In genomic region chrX:78957768-78958130, GRCh38 we compare ENCODE assay signal across 10 cellular contexts. TPM values are rescaled to one million over a fixed set of nuclear protein-coding genes. Genes with fewer than 3 reads are reported as not detected.
DNase-seq lines count a peak whose midpoint lies in the region; ATAC-seq and TF ChIP-seq lines count a peak whose summit lies in the region.
"Had no signal": no experiment of that assay in that cellular context is flagged by ENCODE, and none has a peak within 500 bp of the region (broad histone marks: within the 10 kb centered on the region; RNA-seq: fewer than 3 reads in every experiment).

No MANE protein-coding gene starts in this region.

- CTCF ChIA-PET in WTC11 (lab: Charles Lee) = no interaction called here

- TF ChIP-seq POLR2A in transverse colon (IDR thresholded peaks at IDR 0.05) (no peak), right lobe of liver (IDR thresholded peaks at IDR 0.05) (no peak)

- H3K4me3 ChIP-seq in transverse colon (no peak overlapping the region), right lobe of liver (no peak overlapping the region)

- no peaks in the 10 kb centered on the region for H3K27me3 Mint-ChIP-seq in activated T-helper 1 cell treated with anti-CD3 and anti-CD28 coated beads, Interleukin-12 subunit alpha, Interleukin-12 subunit beta, Interleukin-2, Interleukin-4 antibody, amounts not matched to agents 30 ng/mL and 10 ng/mL and 1 ng/mL, durations not matched to agents 14 hours and 24 hours and 36 hours (ENCODE audit: insufficient read depth)
- H3K27me3 Mint-ChIP-seq in WTC11 (ENCODE audit: low read depth) = no peaks in the 10 kb centered on the region

- POLR2A ChIA-PET in WTC11 (lab: Charles Lee) = no interaction called here

- H3K9me3 Mint-ChIP-seq in activated T-helper 1 cell treated with anti-CD3 and anti-CD28 coated beads, Interleukin-12 subunit alpha, Interleukin-12 subunit beta, Interleukin-2, Interleukin-4 antibody, amounts not matched to agents 30 ng/mL and 10 ng/mL and 1 ng/mL, durations not matched to agents 14 hours and 24 hours and 36 hours = peaks cover under 1% of the 10 kb centered on the region
- H3K9me3 Mint-ChIP-seq in WTC11 = no peaks in the 10 kb centered on the region; the same call in 1 of the 2 replicates

- peaks cover 63% of the 10 kb centered on the region for H3K36me3 Mint-ChIP-seq in activated T-helper 1 cell treated with anti-CD3 and anti-CD28 coated beads, Interleukin-12 subunit alpha, Interleukin-12 subunit beta, Interleukin-2, Interleukin-4 antibody, amounts not matched to agents 30 ng/mL and 10 ng/mL and 1 ng/mL, durations not matched to agents 14 hours and 24 hours and 36 hours (ENCODE audit: low read depth)
- H3K36me3 Mint-ChIP-seq in WTC11 = no peaks in the 10 kb centered on the region

- peaks cover 74% of the 10 kb centered on the region for H3K4me1 Mint-ChIP-seq in activated T-helper 1 cell treated with anti-CD3 and anti-CD28 coated beads, Interleukin-12 subunit alpha, Interleukin-12 subunit beta, Interleukin-2, Interleukin-4 antibody, amounts not matched to agents 30 ng/mL and 10 ng/mL and 1 ng/mL, durations not matched to agents 14 hours and 24 hours and 36 hours (ENCODE audit: low read depth)
- peaks cover 21% of the 10 kb centered on the region for H3K4me1 Mint-ChIP-seq in WTC11

- H3K27ac ChIP-seq in transverse colon (no peak overlapping the region), right lobe of liver (no peak overlapping the region)
- H3K27ac ChIP-seq: HL-60 had no signal

- H3K4me1 ChIP-seq in transverse colon (no peaks in the 10 kb centered on the region), right lobe of liver (no peaks in the 10 kb centered on the region)

- H3K4me3 Mint-ChIP-seq in activated T-helper 1 cell treated with anti-CD3 and anti-CD28 coated beads, Interleukin-12 subunit alpha, Interleukin-12 subunit beta, Interleukin-2, Interleukin-4 antibody, amounts not matched to agents 30 ng/mL and 10 ng/mL and 1 ng/mL, durations not matched to agents 14 hours and 24 hours and 36 hours = peak overlapping the region; percentile 42
- no peak overlapping the region for H3K4me3 Mint-ChIP-seq in WTC11

- DNase-seq in activated T-helper 1 cell treated with anti-CD3 and anti-CD28 coated beads, Interleukin-12 subunit alpha, Interleukin-12 subunit beta, Interleukin-2, Interleukin-4 antibody, amounts not matched to agents 30 ng/mL and 10 ng/mL and 1 ng/mL, durations not matched to agents 14 hours and 24 hours and 36 hours (ENCODE audit: low spot score) = no peak
- no peak for DNase-seq in transverse colon
- DNase-seq in NCI-H446 (lab: John Stamatoyannopoulos, UW) = no peak
- no peak for DNase-seq in WTC11 (ENCODE audit: low spot score)
- no peak for DNase-seq in right lobe of liver

- H3K36me3 ChIP-seq in transverse colon (no peaks in the 10 kb centered on the region), right lobe of liver (no peaks in the 10 kb centered on the region)

- no peaks in the 10 kb centered on the region for H3K9me3 ChIP-seq in transverse colon
- H3K9me3 ChIP-seq in right lobe of liver = no peaks in the 10 kb centered on the region

- H3K27me3 ChIP-seq in transverse colon (no peaks in the 10 kb centered on the region), right lobe of liver (no peaks in the 10 kb centered on the region)

- in situ Hi-C loops in transverse colon (cut with MboI; ENCODE audit: low pct_ligation_motif_present in 1 of 4, low pct_unique_long_range_greater_than_20kb in 1 of 4, low sequenced_read_pairs in 3 of 4) = no loop called here

- TF ChIP-seq EP300 in transverse colon (IDR thresholded peaks at IDR 0.05; ENCODE audit: low read depth) = no peak

- ATAC-seq in GM18499 (IDR thresholded peaks at IDR 0.05; ENCODE audit: insufficient read depth, unreplicated experiment) = peak; percentile 90
- peak; percentile 83 for ATAC-seq in GM19452 (IDR thresholded peaks at IDR 0.05; ENCODE audit: unreplicated experiment)
- peak; percentile 76 for ATAC-seq in HG03025 (IDR thresholded peaks at IDR 0.05; ENCODE audit: low FRiP score, unreplicated experiment)
- ATAC-seq in WTC11 = no peak
- no peak for ATAC-seq in right lobe of liver

- intact Hi-C loops in activated T-helper 1 cell treated with anti-CD3 and anti-CD28 coated beads, Interleukin-12 subunit alpha, Interleukin-12 subunit beta, Interleukin-2, Interleukin-4 antibody, amounts not matched to agents 30 ng/mL and 10 ng/mL and 1 ng/mL, durations not matched to agents 14 hours and 24 hours and 36 hours (cut with micrococcal nuclease) = loop anchor here (1.0 kb wide), 1 partner anchor 11 kb away; no protein-coding TSS in a partner anchor
- intact Hi-C loops in transverse colon (cut with DNase I; ENCODE audit: low total_unique reads) (no loop called here), right lobe of liver (cut with DNase I) (no loop called here)

- TF ChIP-seq CTCF in transverse colon (IDR thresholded peaks at IDR 0.05) = no peak
- no peak for TF ChIP-seq CTCF in WTC11 (IDR thresholded peaks at IDR 0.05)
- TF ChIP-seq CTCF in right lobe of liver (IDR thresholded peaks at IDR 0.05) = no peak

- peak overlapping the region; percentile 68 for H3K27ac Mint-ChIP-seq in activated T-helper 1 cell treated with anti-CD3 and anti-CD28 coated beads, Interleukin-12 subunit alpha, Interleukin-12 subunit beta, Interleukin-2, Interleukin-4 antibody, amounts not matched to agents 30 ng/mL and 10 ng/mL and 1 ng/mL, durations not matched to agents 14 hours and 24 hours and 36 hours
- H3K27ac Mint-ChIP-seq in WTC11 = no peak overlapping the region

TF ChIP-seq in WTC11, 78 proteins besides CTCF, POLR2A, EP300 and RAD21:
- TF ChIP-seq FOXJ3 (CRISPR knock-in tag; IDR thresholded peaks at IDR 0.05; ENCODE audit: borderline replicate concordance) = no peak
- no peak for TF ChIP-seq PREB (CRISPR knock-in tag; IDR thresholded peaks at IDR 0.05; ENCODE audit: borderline replicate concordance)
- TF ChIP-seq ZNF512 (CRISPR knock-in tag; IDR thresholded peaks at IDR 0.05; ENCODE audit: borderline replicate concordance) = no peak
- no peak for TF ChIP-seq ESRRA (CRISPR knock-in tag; IDR thresholded peaks at IDR 0.05; ENCODE audit: borderline replicate concordance)
- no peak for TF ChIP-seq OVOL2 (CRISPR knock-in tag; IDR thresholded peaks at IDR 0.05; ENCODE audit: borderline replicate concordance)
- TF ChIP-seq IRF1 (CRISPR knock-in tag; IDR thresholded peaks at IDR 0.05) = no peak
- TF ChIP-seq SP1 (CRISPR knock-in tag; conservative IDR thresholded peaks at IDR 0.05) = no peak
- TF ChIP-seq MXD4 (CRISPR knock-in tag; IDR thresholded peaks at IDR 0.05; ENCODE audit: borderline replicate concordance) = no peak

RNA-seq across cellular contexts. Expression of gene P2RY10, which starts 12.6 kb away (rescaled TPM):
- 34.6 and 44.9 TPM in 2 replicates for total RNA-seq in activated T-helper 1 cell treated with anti-CD3 and anti-CD28 coated beads, Interleukin-12 subunit alpha, Interleukin-12 subunit beta, Interleukin-2, Interleukin-4 antibody, amounts not matched to agents 30 ng/mL and 10 ng/mL and 1 ng/mL, durations not matched to agents 14 hours and 24 hours and 36 hours
- 10 to 100 TPM in 1 of 4 donors, 1 to 10 TPM in 2, not detected in 1; 1.1 to 11.3 (median 2.0) TPM for total RNA-seq in transverse colon
- 0.09 to 0.23 TPM in 2 of 3 replicates, not detected in the other for total RNA-seq in WTC11 (2021)
- under 1 TPM in 3 of 6 experiments, not detected in 3; 0.35 to 0.68 (median 0.43) TPM for total RNA-seq in right lobe of liver
- total RNA-seq: epithelial cell of proximal tubule had no signal

Comparison
In these comparisons a context has a peak if more than half of its experiments do, and no peak if none do; other contexts are left out.
1. ATAC-seq: peak in GM18499 (single experiment), GM19452 (single experiment) and HG03025 (single experiment); none in WTC11 (single experiment) and right lobe of liver (0 of 4).